ENCODE assay signal across 18 cellular contexts in the genomic region with DNA sequence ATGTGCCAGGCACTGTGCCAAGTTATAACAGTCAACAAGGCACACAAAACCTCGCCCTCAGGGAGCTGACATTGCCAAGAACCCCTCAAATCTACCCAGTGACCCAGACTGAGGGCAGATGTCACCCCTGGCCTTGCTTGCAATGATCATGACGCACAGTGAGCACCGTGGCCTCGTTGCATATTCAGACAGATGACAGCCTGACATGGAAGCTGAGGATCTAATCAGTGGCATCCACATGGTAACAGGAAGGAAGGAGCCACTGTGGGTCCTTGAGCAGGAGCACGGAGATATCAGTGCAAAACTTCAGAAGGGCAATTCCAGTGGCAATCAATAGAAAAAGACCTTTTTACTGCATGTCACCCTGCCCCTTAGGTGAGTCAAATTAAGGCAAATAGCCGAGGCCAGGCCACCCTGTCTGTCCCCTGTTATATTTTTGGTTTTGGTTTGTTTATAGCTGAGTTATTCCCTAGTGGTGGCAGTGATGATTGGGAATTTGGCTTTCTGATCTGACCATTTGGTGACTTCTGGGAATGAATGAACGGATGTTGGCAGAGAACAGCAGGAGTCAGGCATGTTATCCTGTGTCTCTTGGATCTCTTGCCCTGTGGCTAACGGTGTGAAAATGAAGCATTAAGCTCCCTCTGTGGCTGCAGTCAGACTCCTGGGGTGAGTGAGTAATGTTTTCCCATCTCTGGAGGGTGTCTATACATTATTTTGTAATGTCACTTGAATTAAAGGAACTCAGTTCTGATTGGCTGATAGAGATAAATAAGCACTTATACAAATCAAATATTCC. TPM values are rescaled to one million over a fixed set of nuclear protein-coding genes. Genes with fewer than 3 reads are reported as not detected.
DNase-seq lines count a peak whose midpoint lies in the region; ATAC-seq and TF ChIP-seq lines count a peak whose summit lies in the region.
"Had no signal": no experiment of that assay in that cellular context is flagged by ENCODE, and none has a peak within 500 bp of the region (broad histone marks: within the 10 kb centered on the region; RNA-seq: fewer than 3 reads in every experiment).

No MANE protein-coding gene starts in this region.

- ATAC-seq in Panc1, result peak; percentile 45; the same call in 1 of the 2 replicates
- ATAC-seq in HG02970 (IDR thresholded peaks at IDR 0.05; ENCODE audit: low FRiP score, unreplicated experiment), result no peak
- no peak for ATAC-seq in GM19463 (IDR thresholded peaks at IDR 0.05; ENCODE audit: unreplicated experiment)
- ATAC-seq: left lobe of liver had no signal

- in situ Hi-C loops in Panc1 (cut with HindIII; ENCODE audit: low pct_unique_long_range_greater_than_20kb, low sequenced_read_pairs), result no loop called here

- H3K4me1 ChIP-seq in HEK293 (ENCODE audit: control insufficient read depth, insufficient read depth, low read length) (no peaks in the 10 kb centered on the region), Panc1 (ENCODE audit: control insufficient read depth, insufficient read depth, low read length) (no peaks in the 10 kb centered on the region)
- H3K4me1 ChIP-seq: SJCRH30, suprapubic skin had no signal

- no peak overlapping the region for H3K4me3 Mint-ChIP-seq in osteocyte (ENCODE audit: unreplicated experiment)
- H3K4me3 Mint-ChIP-seq: T-helper 2 cell treated with Interferon-gamma antibody and Interleukin-4, amounts not matched to agents 5 μg/mL and 100 μg/mL, for 36 hours had no signal

- CTCF ChIA-PET in HEK293 (lab: Yijun Ruan, JAX) (interaction anchor here (0.6 kb wide), 1 partner anchor 677 kb away, joined by 3 read pairs; no protein-coding TSS in a partner anchor), Panc1 (lab: Charles Lee) (no interaction called here)

- H3K27me3 Mint-ChIP-seq in osteocyte (ENCODE audit: unreplicated experiment), result no peaks in the 10 kb centered on the region

- no peaks in the 10 kb centered on the region for H3K27me3 ChIP-seq in Panc1 (ENCODE audit: control insufficient read depth, insufficient read depth, low read length)
- H3K27me3 ChIP-seq: SJCRH30, suprapubic skin had no signal

- POLR2A ChIA-PET in HEK293 (lab: Yijun Ruan, JAX) (no interaction called here), Panc1 (lab: Charles Lee) (no interaction called here)

- H3K27ac ChIP-seq in HEK293 (ENCODE audit: extremely low read depth, low read depth, low read length) (no peak overlapping the region), Panc1 (ENCODE audit: low read length) (no peak overlapping the region)
- H3K27ac ChIP-seq: C4-2B, SJCRH30, suprapubic skin had no signal

- no peak overlapping the region for H3K4me3 ChIP-seq in HEK293 (ENCODE audit: low read depth, low read length)
- H3K4me3 ChIP-seq in Panc1 (ENCODE audit: low read depth in 2 of 2, low read length in 2 of 2), result no peak overlapping the region
- no peak overlapping the region for H3K4me3 ChIP-seq in choroid plexus epithelial cell (ENCODE audit: low read depth, low read length)
- H3K4me3 ChIP-seq: SJCRH30, suprapubic skin had no signal

- H3K9me3 ChIP-seq in HEK293 (ENCODE audit: control insufficient read depth, insufficient read depth, low read depth, low read length) (no peaks in the 10 kb centered on the region), Panc1 (ENCODE audit: control insufficient read depth, insufficient read depth, low read depth, low read length) (no peaks in the 10 kb centered on the region)
- H3K9me3 ChIP-seq: SJCRH30, suprapubic skin had no signal

- no peaks in the 10 kb centered on the region for H3K36me3 ChIP-seq in HEK293 (ENCODE audit: control insufficient read depth in 2 of 2, insufficient read depth in 1 of 2, low read length in 2 of 2)
- H3K36me3 ChIP-seq in Panc1 (ENCODE audit: control insufficient read depth, insufficient read depth, low read length), result no peaks in the 10 kb centered on the region
- H3K36me3 ChIP-seq: SJCRH30, suprapubic skin had no signal

- H3K4me1 Mint-ChIP-seq in osteocyte (ENCODE audit: unreplicated experiment), result peaks cover 15% of the 10 kb centered on the region

- intact Hi-C loops in Panc1 (cut with micrococcal nuclease; ENCODE audit: unreplicated experiment), result no loop called here

- peak overlapping the region; percentile 11 for H3K27ac Mint-ChIP-seq in osteocyte (ENCODE audit: unreplicated experiment)
- H3K27ac Mint-ChIP-seq: progenitor cell of endocrine pancreas; T-helper 2 cell treated with Interferon-gamma antibody and Interleukin-4, amounts not matched to agents 5 μg/mL and 100 μg/mL, for 36 hours had no signal

- H3K36me3 Mint-ChIP-seq in osteocyte (ENCODE audit: unreplicated experiment), result no peaks in the 10 kb centered on the region

- no peak for TF ChIP-seq CTCF in HEK293 (tag by site-specific recombination; IDR thresholded peaks at IDR 0.05)
- TF ChIP-seq CTCF in Panc1 (IDR thresholded peaks at IDR 0.05), result no peak
- TF ChIP-seq CTCF in choroid plexus epithelial cell (conservative IDR thresholded peaks at IDR 0.05; ENCODE audit: low read depth, low read length), result no peak
- no peak for TF ChIP-seq CTCF in osteocyte (IDR thresholded peaks at IDR 0.05)

- DNase-seq in Panc1 (ENCODE audit: low read depth, low spot score) (no peak), choroid plexus epithelial cell (ENCODE audit: low read depth) (peak; percentile 73), osteocyte (ENCODE audit: extremely low spot score, unreplicated experiment) (no peak), NAMALWA (ENCODE audit: low spot score) (no peak), NCI-H82 treated with DMSO at 0.1 percent for 48 hours (lab: John Stamatoyannopoulos, UW; ENCODE audit: unreplicated experiment) (no peak)
- DNase-seq: DMS79 treated with DMSO at 0.1 percent for 48 hours; KG1; NCI-H2029; SJCRH30; stimulated activated CD4-positive, alpha-beta T cell treated with anti-CD3 and anti-CD28 coated beads, Interleukin-15, amount 100 ng/mL, for 24 hours had no signal

- H3K9me3 Mint-ChIP-seq in osteocyte (ENCODE audit: unreplicated experiment), result no peaks in the 10 kb centered on the region
- H3K9me3 Mint-ChIP-seq: T-helper 2 cell treated with Interferon-gamma antibody and Interleukin-4, amounts not matched to agents 5 μg/mL and 100 μg/mL, for 36 hours had no signal

- no TSS peak for BruUV-seq in Panc1 (replicated peaks; lab: Mats Ljungman, UMichigan)

TF ChIP-seq in HEK293, 187 proteins besides CTCF, POLR2A, EP300 and RAD21:
- TF ChIP-seq ZNF624 (tag by site-specific recombination; IDR thresholded peaks at IDR 0.05) (no peak), ZNF16 (tag by site-specific recombination; IDR thresholded peaks at IDR 0.05; ENCODE audit: low read depth) (0 out of 2 replicates have a peak, but pooled peaks have one; percentile 24), ZNF121 (tag by site-specific recombination; IDR thresholded peaks at IDR 0.05) (no peak), ZNF626 (tag by site-specific recombination; IDR thresholded peaks at IDR 0.05) (no peak), ZNF426 (tag by site-specific recombination; IDR thresholded peaks at IDR 0.05) (no peak), ZIC2 (tag by site-specific recombination; IDR thresholded peaks at IDR 0.05) (peak; percentile 93), ZNF362 (tag by site-specific recombination; IDR thresholded peaks at IDR 0.05) (no peak)

RNA-seq across cellular contexts. Expression of gene WDR13, which starts 20.4 kb away (rescaled TPM):
- total RNA-seq in Panc1 (2021; ENCODE audit: unreplicated experiment) (91.3 TPM), osteocyte (89.9 and 97.8 TPM in 2 replicates)
- 155 TPM for polyA plus RNA-seq in Panc1 (2012; ENCODE audit: insufficient read length)

RNA-seq across cellular contexts. Expression of gene RBM3, which starts 43.5 kb away (rescaled TPM):
- total RNA-seq in Panc1 (2021; ENCODE audit: unreplicated experiment) (528 TPM), osteocyte (298 and 325 TPM in 2 replicates)
- 600 TPM for polyA plus RNA-seq in Panc1 (2012; ENCODE audit: insufficient read length)
